In genomic region chr1:10431065-10431730, GRCh38 we compare ENCODE assay signal across 8 cellular contexts. TPM values are rescaled to one million over a fixed set of nuclear protein-coding genes. Genes with fewer than 3 reads are reported as not detected.
DNase-seq lines count a peak whose midpoint lies in the region; ATAC-seq and TF ChIP-seq lines count a peak whose summit lies in the region.

No MANE protein-coding gene starts in this region.

- peak; percentile 20 for ATAC-seq in SK-N-SH treated with all-trans-retinoic acid at 6 μM for 48 hours
- ATAC-seq in GM21737 (IDR thresholded peaks at IDR 0.05; ENCODE audit: unreplicated experiment): no peak

- H3K9me3 Mint-ChIP-seq in endothelial cell (ENCODE audit: unreplicated experiment): no peaks in the 10 kb centered on the region
- no peaks in the 10 kb centered on the region for H3K9me3 Mint-ChIP-seq in osteocyte (ENCODE audit: unreplicated experiment)

- DNase-seq in stimulated activated CD4-positive, alpha-beta T cell treated with anti-CD3 and anti-CD28 coated beads, Interleukin-1b, Interleukin-23, amount 100 ng/mL, for 48 hours: peak; percentile 17
- no peak for DNase-seq in stimulated activated CD4-positive, alpha-beta T cell treated with anti-CD3 and anti-CD28 coated beads, Interleukin-4, amount 100 ng/mL, for 4 hours
- DNase-seq in endothelial cell (ENCODE audit: low spot score) (peak; percentile 27), osteocyte (ENCODE audit: extremely low spot score, unreplicated experiment) (no peak), NCI-H2227 treated with DMSO at 0.1 percent for 48 hours (lab: John Stamatoyannopoulos, UW) (no peak)
- DNase-seq in activated CD8-positive, alpha-beta memory T cell treated with anti-CD3 and anti-CD28 coated beads, Interleukin-2, amount 50 U/mL, for 4 hours: no peak

- H3K4me1 Mint-ChIP-seq in endothelial cell (ENCODE audit: unreplicated experiment) (peaks cover 12% of the 10 kb centered on the region), osteocyte (ENCODE audit: unreplicated experiment) (peaks cover 18% of the 10 kb centered on the region)

- H3K27ac Mint-ChIP-seq in endothelial cell (ENCODE audit: unreplicated experiment) (peak overlapping the region; percentile 90), osteocyte (ENCODE audit: unreplicated experiment) (peak overlapping the region; percentile 83)

- H3K4me3 Mint-ChIP-seq in endothelial cell (ENCODE audit: unreplicated experiment) (peak overlapping the region; percentile 95), osteocyte (ENCODE audit: unreplicated experiment) (peak overlapping the region; percentile 82)

- H3K27me3 Mint-ChIP-seq in endothelial cell (ENCODE audit: unreplicated experiment): peaks cover 5% of the 10 kb centered on the region
- no peaks in the 10 kb centered on the region for H3K27me3 Mint-ChIP-seq in osteocyte (ENCODE audit: unreplicated experiment)

- TF ChIP-seq CTCF in endothelial cell (IDR thresholded peaks at IDR 0.05; ENCODE audit: unreplicated experiment) (no peak), osteocyte (IDR thresholded peaks at IDR 0.05) (no peak)

- H3K36me3 Mint-ChIP-seq in endothelial cell (ENCODE audit: low read depth, unreplicated experiment): peaks cover 3% of the 10 kb centered on the region
- H3K36me3 Mint-ChIP-seq in osteocyte (ENCODE audit: unreplicated experiment): no peaks in the 10 kb centered on the region

TF ChIP-seq in SK-N-SH treated with all-trans-retinoic acid at 6 μM for 48 hours, 23 proteins besides CTCF, POLR2A, EP300 and RAD21:
- TF ChIP-seq ZNF565 (CRISPR knock-in tag; conservative IDR thresholded peaks at IDR 0.05; ENCODE audit: low read depth): no peak
- no peak for TF ChIP-seq OSR1 (CRISPR knock-in tag; IDR thresholded peaks at IDR 0.05)
- TF ChIP-seq RARB (CRISPR knock-in tag; IDR thresholded peaks at IDR 0.05): no peak
- no peak for TF ChIP-seq ARNTL (CRISPR knock-in tag; IDR thresholded peaks at IDR 0.05; ENCODE audit: borderline replicate concordance, low read depth)
- TF ChIP-seq ISL1 (CRISPR knock-in tag; IDR thresholded peaks at IDR 0.05): no peak
- TF ChIP-seq ZNF8 (CRISPR knock-in tag; IDR thresholded peaks at IDR 0.05): no peak
- TF ChIP-seq ZFP30 (CRISPR knock-in tag; IDR thresholded peaks at IDR 0.05): no peak
- no peak for TF ChIP-seq ZFP3 (CRISPR knock-in tag; IDR thresholded peaks at IDR 0.05)
- TF ChIP-seq TOX (CRISPR knock-in tag; IDR thresholded peaks at IDR 0.05; ENCODE audit: borderline replicate concordance): no peak

RNA-seq across cellular contexts. Expression of gene CENPS, which starts 1.0 kb away (rescaled TPM):
- 9.8 TPM for total RNA-seq in endothelial cell (ENCODE audit: unreplicated experiment)
- 12.0 and 14.1 TPM in 2 replicates for total RNA-seq in osteocyte

RNA-seq across cellular contexts. Expression of gene CORT, which starts 18.6 kb away (rescaled TPM):
- total RNA-seq in endothelial cell (ENCODE audit: unreplicated experiment) (0.77 TPM), osteocyte (0.40 and 0.68 TPM in 2 replicates)

RNA-seq across cellular contexts. Expression of gene PGD, which starts 32.3 kb away (rescaled TPM):
- 196 TPM for total RNA-seq in endothelial cell (ENCODE audit: unreplicated experiment)
- total RNA-seq in osteocyte: 197 and 199 TPM in 2 replicates

RNA-seq across cellular contexts. Expression of gene DFFA, which starts 41.1 kb away (rescaled TPM):
- total RNA-seq in endothelial cell (ENCODE audit: unreplicated experiment) (77.1 TPM), osteocyte (39.6 and 39.8 TPM in 2 replicates)

RNA-seq across cellular contexts. Expression of gene PEX14, which starts 43.6 kb away (rescaled TPM):
- total RNA-seq in endothelial cell (ENCODE audit: unreplicated experiment) (20.9 TPM), osteocyte (22.2 and 23.8 TPM in 2 replicates)

Comparison
In these comparisons a context has a peak if more than half of its experiments do, and no peak if none do; other contexts are left out.
1. DNase-seq: peak in stimulated activated CD4-positive, alpha-beta T cell treated with anti-CD3 and anti-CD28 coated beads, Interleukin-1b, Interleukin-23, amount 100 ng/mL, for 48 hours (single experiment) and endothelial cell (single experiment); none in stimulated activated CD4-positive, alpha-beta T cell treated with anti-CD3 and anti-CD28 coated beads, Interleukin-4, amount 100 ng/mL, for 4 hours (0 of 2), osteocyte (single experiment), activated CD8-positive, alpha-beta memory T cell treated with anti-CD3 and anti-CD28 coated beads, Interleukin-2, amount 50 U/mL, for 4 hours (single experiment) and NCI-H2227 treated with DMSO at 0.1 percent for 48 hours (single experiment).